In the genomic region with DNA sequence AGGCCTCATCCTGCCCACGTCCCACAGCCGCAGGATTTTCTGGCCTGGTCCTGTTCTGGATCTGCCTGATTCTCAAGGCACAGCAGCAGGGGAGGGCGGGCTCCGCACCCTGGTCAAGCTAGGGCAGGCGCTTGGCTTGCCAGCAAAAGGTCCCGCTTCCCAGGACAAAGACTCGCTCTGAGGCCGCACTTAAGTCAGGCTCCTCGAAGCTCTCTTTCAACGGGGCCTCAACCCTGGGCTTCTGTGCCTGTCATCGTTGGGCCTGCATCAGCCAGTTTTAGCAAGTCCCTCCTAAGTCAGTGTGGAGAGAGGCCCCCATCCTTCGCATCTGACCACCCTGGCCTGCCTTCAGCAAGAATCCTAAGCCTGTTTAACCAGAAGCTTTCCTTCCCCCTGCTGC, we compare ENCODE assay signal across 16 cellular contexts.
"Had no signal": no experiment of that assay in that cellular context is flagged by ENCODE, and none has a peak within 500 bp of the region (broad histone marks: within the 10 kb centered on the region; RNA-seq: fewer than 3 reads in every experiment).

No MANE protein-coding gene starts in this region.

- H3K4me1 ChIP-seq: foreskin keratinocyte, sigmoid colon had no signal

- H3K9me3 Mint-ChIP-seq: natural killer cell had no signal

- H3K4me2 ChIP-seq: hepatocyte had no signal

- FAIRE-seq: colon had no signal

- H3K9me3 ChIP-seq: mucosa of descending colon, sigmoid colon had no signal

- DNase-seq: cerebellar nuclear complex; dermis blood vessel endothelial cell; foreskin keratinocyte; left colon; mammary epithelial cell; mucosa of descending colon; natural killer cell; nucleus accumbens; sigmoid colon; stimulated activated CD4-positive, alpha-beta T cell treated with anti-CD3 and anti-CD28 coated beads, Interleukin-2, amount 100 ng/mL, for 24 hours; stimulated activated CD4-positive, alpha-beta T cell treated with anti-CD3 and anti-CD28 coated beads, Interleukin-4, amount 100 ng/mL, for 4 hours; stimulated activated naive B cell treated with anti-CD40 and anti-IgM and Interleukin-4, amounts not matched to agents 10 μg/mL and 1 μg/mL and 100 μg/mL, for 72 hours; trophoblast cell had no signal

- H3K27ac Mint-ChIP-seq: natural killer cell; stimulated activated naive B cell treated with anti-CD40 and anti-IgM and Interleukin-4, amounts not matched to agents 10 μg/mL and 1 μg/mL and 100 μg/mL, for 72 hours had no signal

- H3K4me3 ChIP-seq: hepatocyte, mucosa of descending colon, sigmoid colon, skin epidermis had no signal

- H3K4me3 Mint-ChIP-seq: natural killer cell; stimulated activated naive B cell treated with anti-CD40 and anti-IgM and Interleukin-4, amounts not matched to agents 10 μg/mL and 1 μg/mL and 100 μg/mL, for 72 hours had no signal

- H2AFZ ChIP-seq: hepatocyte had no signal

- H3K79me2 ChIP-seq: hepatocyte had no signal

- H3K27ac ChIP-seq: foreskin keratinocyte, hepatocyte, sigmoid colon, skin epidermis had no signal

- H3K36me3 ChIP-seq: sigmoid colon had no signal

- H3K27me3 ChIP-seq: foreskin keratinocyte, hepatocyte, sigmoid colon had no signal

- H3K36me3 Mint-ChIP-seq: natural killer cell had no signal

- H3K27me3 Mint-ChIP-seq: stimulated activated naive B cell treated with anti-CD40 and anti-IgM and Interleukin-4, amounts not matched to agents 10 μg/mL and 1 μg/mL and 100 μg/mL, for 72 hours had no signal
